Comparison of ENCODE assay signal across 18 cellular contexts in the genomic region with DNA sequence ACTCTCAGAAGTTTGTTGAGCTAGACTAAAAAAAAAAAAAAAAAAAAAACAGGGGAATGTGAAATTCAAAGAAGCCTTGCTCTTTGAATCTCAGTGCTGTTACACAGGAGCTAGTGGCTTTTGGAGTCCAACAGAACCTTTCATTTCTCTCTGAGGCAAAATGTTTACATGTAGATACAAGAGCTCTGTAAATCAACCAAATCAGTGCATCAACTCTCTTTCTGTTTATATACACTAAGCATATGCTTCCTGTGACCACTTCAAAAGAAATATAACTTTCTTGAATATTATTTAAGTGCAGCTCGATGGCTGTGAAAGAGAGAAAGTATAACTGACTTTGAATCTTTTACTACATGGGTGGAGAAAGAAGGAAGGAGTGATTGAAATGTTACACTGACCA.
A peak's percentile ranks its signal among the peaks of the same experiment; 100 is the strongest.
DNase-seq lines count a peak whose midpoint lies in the region; ATAC-seq, FAIRE-seq and TF ChIP-seq lines count a peak whose summit lies in the region.
"Had no signal": no experiment of that assay in that cellular context is flagged by ENCODE, and none has a peak within 500 bp of the region (broad histone marks: within the 10 kb centered on the region; RNA-seq: fewer than 3 reads in every experiment).

No MANE protein-coding gene starts in this region.

- FAIRE-seq in GM19239 (lab: Jason Lieb, UNC), result no peak
- FAIRE-seq: H54, HepG2 had no signal

- peak overlapping the region; percentile 25 for H3K4me2 ChIP-seq in Loucy (ENCODE audit: low read depth, low read length, poor library complexity, severe bottlenecking)
- H3K4me2 ChIP-seq: GM23338, KMS-11 had no signal

- H3K36me3 Mint-ChIP-seq in HFFc6 (ENCODE audit: low read depth), result no peaks in the 10 kb centered on the region
- H3K36me3 Mint-ChIP-seq in mesothelial cell of epicardium, result no peaks in the 10 kb centered on the region

- H3K4me3 ChIP-seq in Loucy (ENCODE audit: low read length, poor library complexity, severe bottlenecking), result no peak overlapping the region
- H3K4me3 ChIP-seq: GM23338 had no signal

- no peaks in the 10 kb centered on the region for H3K79me2 ChIP-seq in Loucy (ENCODE audit: insufficient read depth, low read length)

- ATAC-seq in HG02759 (IDR thresholded peaks at IDR 0.05; ENCODE audit: unreplicated experiment), result no peak
- ATAC-seq: GM23338, HepG2 had no signal

- H3F3A ChIP-seq in Loucy (ENCODE audit: low read depth), result no peaks in the 10 kb centered on the region

- no peaks in the 10 kb centered on the region for H4K20me1 ChIP-seq in Loucy (ENCODE audit: insufficient read depth, low read length, poor library complexity, severe bottlenecking)

- H3K27ac Mint-ChIP-seq in HFFc6, result no peak overlapping the region
- peak overlapping the region; percentile 32 for H3K27ac Mint-ChIP-seq in mesothelial cell of epicardium
- H3K27ac Mint-ChIP-seq: CD4-positive, alpha-beta T cell; GM23338 had no signal

- H3K4me1 Mint-ChIP-seq in HFFc6 (ENCODE audit: low read depth), result peaks cover 60% of the 10 kb centered on the region
- H3K4me1 Mint-ChIP-seq in mesothelial cell of epicardium, result no peaks in the 10 kb centered on the region
- H3K4me1 Mint-ChIP-seq: GM23338 had no signal

- peaks cover 14% of the 10 kb centered on the region for H3K4me1 ChIP-seq in Loucy (ENCODE audit: insufficient read depth, low read length, poor library complexity, severe bottlenecking)
- H3K4me1 ChIP-seq: BE2C had no signal

- DNase-seq in HFFc6 (no peak), mesothelial cell of epicardium (ENCODE audit: low spot score in 2 of 2, unreplicated experiment in 2 of 2) (no peak), GM19239 (ENCODE audit: insufficient read length, low spot score) (no peak), substantia nigra (lab: John Stamatoyannopoulos, UW) (no peak)
- DNase-seq: ACHN; BE2C; CD4-positive, alpha-beta T cell; DMS153; DMS79; GF-D8; HCEC 1CT had no signal

- H3K9ac ChIP-seq in Loucy (ENCODE audit: low read depth, low read length, poor library complexity, severe bottlenecking), result no peak overlapping the region
- H3K9ac ChIP-seq: KMS-11 had no signal

- no peaks in the 10 kb centered on the region for H3K9me3 Mint-ChIP-seq in HFFc6
- H3K9me3 Mint-ChIP-seq in mesothelial cell of epicardium, result no peaks in the 10 kb centered on the region
- H3K9me3 Mint-ChIP-seq: GM23338 had no signal

- no peaks in the 10 kb centered on the region; the same call in 1 of the 2 replicates for H3K27me3 Mint-ChIP-seq in HFFc6 (ENCODE audit: insufficient read depth)
- no peaks in the 10 kb centered on the region for H3K27me3 Mint-ChIP-seq in mesothelial cell of epicardium (ENCODE audit: low read depth)

- TF ChIP-seq CTCF in HFFc6 (IDR thresholded peaks at IDR 0.05), result no peak
- TF ChIP-seq CTCF in Loucy (conservative IDR thresholded peaks at IDR 0.05; ENCODE audit: low read length), result no peak
- no peak for TF ChIP-seq CTCF in mesothelial cell of epicardium (IDR thresholded peaks at IDR 0.05; ENCODE audit: unreplicated experiment)

- no peak overlapping the region for H3K27ac ChIP-seq in substantia nigra (ENCODE audit: low read depth, low read length, poor library complexity, severe bottlenecking)
- H3K27ac ChIP-seq: C4-2B, KMS-11 had no signal

- no peaks in the 10 kb centered on the region for H3K27me3 ChIP-seq in Loucy (ENCODE audit: insufficient read depth, low read length, poor library complexity, severe bottlenecking)
- H3K27me3 ChIP-seq: BE2C had no signal

- peak overlapping the region; percentile 7; the same call in 1 of the 2 replicates for H3K4me3 Mint-ChIP-seq in HFFc6
- no peak overlapping the region for H3K4me3 Mint-ChIP-seq in mesothelial cell of epicardium
- H3K4me3 Mint-ChIP-seq: CD4-positive, alpha-beta T cell; GM23338 had no signal

- no peaks in the 10 kb centered on the region for H3K36me3 ChIP-seq in Loucy (ENCODE audit: insufficient read depth, low read length)
- H3K36me3 ChIP-seq: BE2C had no signal

- no peak overlapping the region for H2AFZ ChIP-seq in Loucy (ENCODE audit: low read length)
- H2AFZ ChIP-seq: GM23338 had no signal

- H3K9me2 ChIP-seq in Loucy (replicated peaks; ENCODE audit: low read depth, low read length), result no peaks in the 10 kb centered on the region

- no peaks in the 10 kb centered on the region for H3K9me3 ChIP-seq in Loucy (ENCODE audit: insufficient read depth, low read depth, low read length)
- H3K9me3 ChIP-seq: BE2C had no signal
